2 cellular contexts compared by ENCODE assay signal in genomic region chr1:212724679-212725078, GRCh38. TPM values are rescaled to one million over a fixed set of nuclear protein-coding genes. Genes with fewer than 3 reads are reported as not detected.
"Had no signal": no experiment of that assay in that cellular context is flagged by ENCODE, and none has a peak within 500 bp of the region (broad histone marks: within the 10 kb centered on the region; RNA-seq: fewer than 3 reads in every experiment).

No MANE protein-coding gene starts in this region.

RNA-seq across cellular contexts. Expression of gene BATF3, which starts 25.0 kb away (rescaled TPM):
- total RNA-seq: mammary epithelial cell had no signal
- polyA plus RNA-seq: keratinocyte had no signal
